In genomic region chr19:39070888-39071287, GRCh38 we compare ENCODE assay signal across 1 cellular context.
TF ChIP-seq lines count a peak whose summit lies in the region.

No MANE protein-coding gene starts in this region.

TF ChIP-seq in HepG2, 621 proteins besides CTCF, POLR2A, EP300 and RAD21:
- no peak for TF ChIP-seq RXRB (CRISPR knock-in tag; IDR thresholded peaks at IDR 0.05; ENCODE audit: borderline replicate concordance)
- peak; percentile 28; the same call in 1 of the 2 replicates for TF ChIP-seq FOSL2 (CRISPR knock-in tag; IDR thresholded peaks at IDR 0.05)
- no peak for TF ChIP-seq ZBTB7B (CRISPR knock-in tag; IDR thresholded peaks at IDR 0.05)
